ENCODE assay signal across 15 cellular contexts in genomic region chr20:38300433-38300832, GRCh38. TPM values are rescaled to one million over a fixed set of nuclear protein-coding genes. Genes with fewer than 3 reads are reported as not detected.
"Had no signal": no experiment of that assay in that cellular context is flagged by ENCODE, and none has a peak within 500 bp of the region (broad histone marks: within the 10 kb centered on the region; RNA-seq: fewer than 3 reads in every experiment).

No MANE protein-coding gene starts in this region.

- H3K36me3 Mint-ChIP-seq: natural killer cell treated with Interleukin-12 subunit alpha and Interleukin-12 subunit beta and Interleukin-15 and Interleukin-18, amount 100 ng/mL, for 72 hours; stimulated activated effector memory CD8-positive, alpha-beta T cell treated with anti-CD3 and anti-CD28 coated beads, Interleukin-12 subunit alpha, Interleukin-12 subunit beta, amount 100 ng/mL, for 72 hours had no signal

- H3K27me3 ChIP-seq: pancreas, right atrium auricular region had no signal

- H3K27ac ChIP-seq: pancreas had no signal

- H3K4me3 Mint-ChIP-seq: activated B cell treated with CpG ODN at 0.5 μM for 24 hours; activated CD4-positive, alpha-beta T cell treated with anti-CD3 and anti-CD28 coated beads, Interleukin-2, amount 10 ng/mL, durations not matched to agents 24 days and 14 days; activated naive CD4-positive, alpha-beta T cell treated with anti-CD3 and anti-CD28 coated beads for 36 hours; activated T-helper 1 cell treated with anti-CD3 and anti-CD28 coated beads, Interleukin-12 subunit alpha, Interleukin-12 subunit beta, Interleukin-2, Interleukin-4 antibody, amounts not matched to agents 30 ng/mL and 10 ng/mL and 1 ng/mL, durations not matched to agents 14 hours and 24 hours and 36 hours; natural killer cell treated with Interleukin-12 subunit alpha and Interleukin-12 subunit beta and Interleukin-15 and Interleukin-18, amount 100 ng/mL, for 72 hours; stimulated activated effector memory CD8-positive, alpha-beta T cell treated with anti-CD3 and anti-CD28 coated beads, Interleukin-12 subunit alpha, Interleukin-12 subunit beta, amount 100 ng/mL, for 72 hours; T-helper 17 cell had no signal

- H3K4me1 ChIP-seq: pancreas had no signal

- H3K9me3 ChIP-seq: heart left ventricle, pancreas, right atrium auricular region, tibial artery had no signal

- H3K4me3 ChIP-seq: heart left ventricle, pancreas, right atrium auricular region, skin epidermis, tibial artery had no signal

- H3K9me3 Mint-ChIP-seq: activated B cell treated with CpG ODN at 0.5 μM for 24 hours; activated CD4-positive, alpha-beta T cell treated with anti-CD3 and anti-CD28 coated beads, Interleukin-2, amount 10 ng/mL, durations not matched to agents 24 days and 14 days; activated naive CD4-positive, alpha-beta T cell treated with anti-CD3 and anti-CD28 coated beads for 36 hours; activated T-helper 1 cell treated with anti-CD3 and anti-CD28 coated beads, Interleukin-12 subunit alpha, Interleukin-12 subunit beta, Interleukin-2, Interleukin-4 antibody, amounts not matched to agents 30 ng/mL and 10 ng/mL and 1 ng/mL, durations not matched to agents 14 hours and 24 hours and 36 hours; natural killer cell treated with Interleukin-12 subunit alpha and Interleukin-12 subunit beta and Interleukin-15 and Interleukin-18, amount 100 ng/mL, for 72 hours; stimulated activated effector memory CD8-positive, alpha-beta T cell treated with anti-CD3 and anti-CD28 coated beads, Interleukin-12 subunit alpha, Interleukin-12 subunit beta, amount 100 ng/mL, for 72 hours had no signal

- DNase-seq: activated B cell treated with CpG ODN at 0.5 μM for 24 hours; activated CD4-positive, alpha-beta T cell treated with anti-CD3 and anti-CD28 coated beads, Interleukin-2, amount 10 ng/mL, durations not matched to agents 24 days and 14 days; activated naive CD4-positive, alpha-beta T cell treated with anti-CD3 and anti-CD28 coated beads for 36 hours; heart left ventricle; pancreas; T-helper 17 cell; tibial artery had no signal

- H3K27ac Mint-ChIP-seq: activated B cell treated with CpG ODN at 0.5 μM for 24 hours; activated CD4-positive, alpha-beta T cell treated with anti-CD3 and anti-CD28 coated beads, Interleukin-2, amount 10 ng/mL, durations not matched to agents 24 days and 14 days; activated naive CD4-positive, alpha-beta T cell treated with anti-CD3 and anti-CD28 coated beads for 36 hours; activated T-helper 1 cell treated with anti-CD3 and anti-CD28 coated beads, Interleukin-12 subunit alpha, Interleukin-12 subunit beta, Interleukin-2, Interleukin-4 antibody, amounts not matched to agents 30 ng/mL and 10 ng/mL and 1 ng/mL, durations not matched to agents 14 hours and 24 hours and 36 hours; natural killer cell treated with Interleukin-12 subunit alpha and Interleukin-12 subunit beta and Interleukin-15 and Interleukin-18, amount 100 ng/mL, for 72 hours; stimulated activated effector memory CD8-positive, alpha-beta T cell treated with anti-CD3 and anti-CD28 coated beads, Interleukin-12 subunit alpha, Interleukin-12 subunit beta, amount 100 ng/mL, for 72 hours; T-helper 17 cell had no signal

- H3K36me3 ChIP-seq: heart left ventricle, pancreas, right atrium auricular region, tibial artery had no signal

- ATAC-seq: heart left ventricle; natural killer cell treated with Interleukin-12 subunit alpha and Interleukin-12 subunit beta and Interleukin-15 and Interleukin-18, amount 100 ng/mL, for 72 hours; stimulated activated effector memory CD8-positive, alpha-beta T cell treated with anti-CD3 and anti-CD28 coated beads, Interleukin-12 subunit alpha, Interleukin-12 subunit beta, amount 100 ng/mL, for 72 hours; T-helper 17 cell had no signal

RNA-seq across cellular contexts. Expression of gene BPI, which starts 3.5 kb away (rescaled TPM):
- total RNA-seq: activated B cell treated with CpG ODN at 0.5 μM for 24 hours; activated CD4-positive, alpha-beta T cell treated with anti-CD3 and anti-CD28 coated beads, Interleukin-2, amount 10 ng/mL, durations not matched to agents 24 days and 14 days; activated naive CD4-positive, alpha-beta T cell treated with anti-CD3 and anti-CD28 coated beads for 36 hours; activated T-helper 1 cell treated with anti-CD3 and anti-CD28 coated beads, Interleukin-12 subunit alpha, Interleukin-12 subunit beta, Interleukin-2, Interleukin-4 antibody, amounts not matched to agents 30 ng/mL and 10 ng/mL and 1 ng/mL, durations not matched to agents 14 hours and 24 hours and 36 hours; endothelial cell of umbilical vein; fibroblast of lung; natural killer cell treated with Interleukin-12 subunit alpha and Interleukin-12 subunit beta and Interleukin-15 and Interleukin-18, amount 100 ng/mL, for 72 hours; right atrium auricular region; T-helper 17 cell had no signal
- polyA plus RNA-seq: endothelial cell of umbilical vein, fibroblast of lung, heart left ventricle, pancreas had no signal

RNA-seq across cellular contexts. Expression of gene KIAA1755, which starts 39.9 kb away (rescaled TPM):
- total RNA-seq: activated B cell treated with CpG ODN at 0.5 μM for 24 hours; activated CD4-positive, alpha-beta T cell treated with anti-CD3 and anti-CD28 coated beads, Interleukin-2, amount 10 ng/mL, durations not matched to agents 24 days and 14 days; activated naive CD4-positive, alpha-beta T cell treated with anti-CD3 and anti-CD28 coated beads for 36 hours; activated T-helper 1 cell treated with anti-CD3 and anti-CD28 coated beads, Interleukin-12 subunit alpha, Interleukin-12 subunit beta, Interleukin-2, Interleukin-4 antibody, amounts not matched to agents 30 ng/mL and 10 ng/mL and 1 ng/mL, durations not matched to agents 14 hours and 24 hours and 36 hours; natural killer cell treated with Interleukin-12 subunit alpha and Interleukin-12 subunit beta and Interleukin-15 and Interleukin-18, amount 100 ng/mL, for 72 hours; T-helper 17 cell had no signal

RNA-seq across cellular contexts. Expression of gene LBP, which starts 45.8 kb away (rescaled TPM):
- total RNA-seq: activated B cell treated with CpG ODN at 0.5 μM for 24 hours; activated CD4-positive, alpha-beta T cell treated with anti-CD3 and anti-CD28 coated beads, Interleukin-2, amount 10 ng/mL, durations not matched to agents 24 days and 14 days; activated naive CD4-positive, alpha-beta T cell treated with anti-CD3 and anti-CD28 coated beads for 36 hours; activated T-helper 1 cell treated with anti-CD3 and anti-CD28 coated beads, Interleukin-12 subunit alpha, Interleukin-12 subunit beta, Interleukin-2, Interleukin-4 antibody, amounts not matched to agents 30 ng/mL and 10 ng/mL and 1 ng/mL, durations not matched to agents 14 hours and 24 hours and 36 hours; endothelial cell of umbilical vein; frontal cortex; natural killer cell treated with Interleukin-12 subunit alpha and Interleukin-12 subunit beta and Interleukin-15 and Interleukin-18, amount 100 ng/mL, for 72 hours; T-helper 17 cell had no signal
